Comparison of ENCODE assay signal across 28 cellular contexts in the genomic region with DNA sequence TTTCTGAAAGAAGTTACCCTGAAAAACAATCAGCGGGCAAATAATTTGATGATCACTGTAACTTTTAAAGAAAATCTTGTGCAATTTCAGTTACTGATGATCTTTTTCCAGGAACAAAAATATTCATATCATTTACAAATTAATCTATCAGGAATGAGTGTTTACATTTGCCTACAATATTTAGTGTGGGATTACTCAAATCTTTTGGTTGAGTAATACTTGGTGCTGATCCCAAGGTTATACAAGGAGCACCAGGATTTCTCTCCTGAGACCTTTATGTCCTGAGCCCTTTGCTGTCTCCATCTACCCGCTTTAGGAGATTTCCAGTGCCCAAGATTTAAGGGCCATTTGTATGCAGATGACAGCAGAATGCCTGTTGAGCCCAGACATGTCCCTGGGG.
"Had no signal": no experiment of that assay in that cellular context is flagged by ENCODE, and none has a peak within 500 bp of the region (broad histone marks: within the 10 kb centered on the region; RNA-seq: fewer than 3 reads in every experiment).

No MANE protein-coding gene starts in this region.

- ATAC-seq: activated CD4-positive, alpha-beta T cell treated with anti-CD3 and anti-CD28 coated beads for 36 hours; activated CD8-positive, alpha-beta memory T cell treated with anti-CD3 and anti-CD28 coated beads, Interleukin-2, amount 10 ng/mL, durations not matched to agents 7 days and 5 days; activated CD8-positive, alpha-beta T cell treated with anti-CD3 and anti-CD28 coated beads, Interleukin-2, amount 10 ng/mL, durations not matched to agents 7 days and 5 days; activated naive CD8-positive, alpha-beta T cell treated with anti-CD3 and anti-CD28 coated beads, Interleukin-2, amount 50 U/mL, for 24 hours; foreskin keratinocyte; heart right ventricle; left lobe of liver; mucosa of descending colon; natural killer cell treated with Interleukin-12 subunit alpha and Interleukin-12 subunit beta and Interleukin-15 and Interleukin-18, amount 100 ng/mL, for 72 hours; stimulated activated effector memory CD8-positive, alpha-beta T cell treated with anti-CD3 and anti-CD28 coated beads, Interleukin-12 subunit alpha, Interleukin-12 subunit beta, amount 100 ng/mL, for 72 hours had no signal

- H3K9me3 ChIP-seq: ascending aorta, colonic mucosa, esophagus squamous epithelium, heart right ventricle, mucosa of descending colon, ovary, sigmoid colon, upper lobe of left lung, vagina had no signal

- H3K4me1 ChIP-seq: colonic mucosa had no signal

- H3K36me3 ChIP-seq: ascending aorta, cardiac muscle cell, colonic mucosa, ovary, sigmoid colon, upper lobe of left lung, vagina had no signal

- H3K4me3 ChIP-seq: ascending aorta, cardiac muscle cell, colonic mucosa, esophagus squamous epithelium, heart right ventricle, lung, mucosa of descending colon, ovary, sigmoid colon, upper lobe of left lung, vagina had no signal

- H3K27me3 ChIP-seq: ascending aorta, cardiac muscle cell, colonic mucosa, esophagus squamous epithelium, foreskin keratinocyte, heart right ventricle, ovary, sigmoid colon, upper lobe of left lung, vagina had no signal

- H3K27ac ChIP-seq: ascending aorta, cardiac muscle cell, colonic mucosa, epithelial cell of prostate, foreskin keratinocyte, heart right ventricle, ovary, sigmoid colon, upper lobe of left lung, vagina had no signal

- DNase-seq: activated CD4-positive, alpha-beta T cell treated with anti-CD3 and anti-CD28 coated beads for 36 hours; activated CD4-positive, CD25-positive, alpha-beta regulatory T cell; activated CD8-positive, alpha-beta memory T cell treated with anti-CD3 and anti-CD28 coated beads, Interleukin-2, amount 10 ng/mL, durations not matched to agents 7 days and 5 days; activated CD8-positive, alpha-beta T cell treated with anti-CD3 and anti-CD28 coated beads, Interleukin-2, amount 10 ng/mL, durations not matched to agents 7 days and 5 days; activated naive CD8-positive, alpha-beta T cell treated with anti-CD3 and anti-CD28 coated beads, Interleukin-2, amount 50 U/mL, for 24 hours; activated T-cell treated with anti-CD3 and anti-CD28 coated beads, Interleukin-2, amount 50 U/mL, for 48 hours; cerebellar nuclear complex; colonic mucosa; effector CD8-positive, alpha-beta T cell; esophagus squamous epithelium; foreskin keratinocyte; heart right ventricle; kidney glomerular epithelial cell; mucosa of descending colon; ovary; retina; sigmoid colon; small intestine; stimulated activated CD4-positive, alpha-beta T cell treated with anti-CD3 and anti-CD28 coated beads, Interleukin-4, amount 100 ng/mL, for 24 hours; upper lobe of left lung had no signal
